Comparison of ENCODE assay signal across 28 cellular contexts in the genomic region with DNA sequence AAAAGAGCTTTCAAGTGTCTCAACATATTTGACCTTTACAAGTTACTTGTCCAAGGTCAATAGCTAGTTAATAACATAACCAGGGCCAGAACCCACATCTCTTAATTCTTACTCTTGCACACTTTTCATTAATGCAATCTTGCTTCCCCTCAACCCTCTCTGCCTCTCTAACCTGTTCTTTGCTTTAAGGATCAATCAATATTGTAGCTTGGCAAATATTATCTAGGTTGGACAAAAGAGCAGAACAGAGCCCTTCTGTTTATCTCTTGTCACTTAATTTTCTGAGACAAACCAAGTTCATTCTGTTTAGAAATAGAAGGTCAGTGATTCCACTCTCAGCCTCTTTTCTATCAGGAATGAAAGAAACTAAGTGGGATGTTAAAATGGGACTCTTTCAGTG.
"Had no signal": no experiment of that assay in that cellular context is flagged by ENCODE, and none has a peak within 500 bp of the region (broad histone marks: within the 10 kb centered on the region; RNA-seq: fewer than 3 reads in every experiment).

No MANE protein-coding gene starts in this region.

- H3K27ac Mint-ChIP-seq: dendritic cell treated with granulocyte-macrophage colony-stimulating factor and Interleukin-4, amounts not matched to agents 40 ng/mL and 50 ng/mL, for 4 days; effector memory CD8-positive, alpha-beta T cell; endodermal cell had no signal

- H3K27me3 Mint-ChIP-seq: dendritic cell treated with granulocyte-macrophage colony-stimulating factor and Interleukin-4, amounts not matched to agents 40 ng/mL and 50 ng/mL, for 4 days had no signal

- FAIRE-seq: colon, endometrium, endothelial cell of umbilical vein, frontal cortex had no signal

- H3K4me3 Mint-ChIP-seq: dendritic cell treated with granulocyte-macrophage colony-stimulating factor and Interleukin-4, amounts not matched to agents 40 ng/mL and 50 ng/mL, for 4 days; effector memory CD8-positive, alpha-beta T cell; endodermal cell had no signal

- H3K27me3 ChIP-seq: colonic mucosa, dorsolateral prefrontal cortex, esophagus muscularis mucosa, esophagus squamous epithelium, gastrocnemius medialis, heart left ventricle, heart right ventricle had no signal

- H3K4me1 ChIP-seq: colonic mucosa, esophagus muscularis mucosa, esophagus squamous epithelium, gastrocnemius medialis, gastroesophageal sphincter had no signal

- H3K9me3 Mint-ChIP-seq: dendritic cell treated with granulocyte-macrophage colony-stimulating factor and Interleukin-4, amounts not matched to agents 40 ng/mL and 50 ng/mL, for 4 days; effector memory CD8-positive, alpha-beta T cell; endodermal cell had no signal

- H3K9me3 ChIP-seq: colonic mucosa, esophagus muscularis mucosa, esophagus squamous epithelium, gastrocnemius medialis, gastroesophageal sphincter, heart left ventricle, heart right ventricle had no signal

- H3K4me3 ChIP-seq: colonic mucosa, coronary artery, dorsolateral prefrontal cortex, esophagus muscularis mucosa, esophagus squamous epithelium, gastrocnemius medialis, gastroesophageal sphincter, heart left ventricle, heart right ventricle had no signal

- DNase-seq: colonic mucosa; cortex of kidney; dermis blood vessel endothelial cell; dorsolateral prefrontal cortex; effector CD4-positive, alpha-beta T cell; effector CD8-positive, alpha-beta T cell; effector memory CD4-positive, alpha-beta T cell; effector memory CD8-positive, alpha-beta T cell; endodermal cell; erythroblast; esophagus squamous epithelium; foreskin fibroblast; foreskin melanocyte; gastrocnemius medialis; glutamatergic neuron; head of caudate nucleus; heart left ventricle; heart right ventricle had no signal

- ATAC-seq: effector memory CD8-positive, alpha-beta T cell; esophagus mucosa; gastrocnemius medialis; gastroesophageal sphincter; heart left ventricle; heart right ventricle had no signal

- H3K27ac ChIP-seq: colonic mucosa, coronary artery, epithelial cell of prostate, esophagus muscularis mucosa, esophagus squamous epithelium, gastrocnemius medialis, gastroesophageal sphincter, heart left ventricle, heart right ventricle had no signal

- H3K36me3 ChIP-seq: colonic mucosa, esophagus muscularis mucosa, esophagus squamous epithelium, gastrocnemius medialis, gastroesophageal sphincter, heart left ventricle, heart right ventricle had no signal
